26 cellular contexts compared by ENCODE assay signal in the genomic region with DNA sequence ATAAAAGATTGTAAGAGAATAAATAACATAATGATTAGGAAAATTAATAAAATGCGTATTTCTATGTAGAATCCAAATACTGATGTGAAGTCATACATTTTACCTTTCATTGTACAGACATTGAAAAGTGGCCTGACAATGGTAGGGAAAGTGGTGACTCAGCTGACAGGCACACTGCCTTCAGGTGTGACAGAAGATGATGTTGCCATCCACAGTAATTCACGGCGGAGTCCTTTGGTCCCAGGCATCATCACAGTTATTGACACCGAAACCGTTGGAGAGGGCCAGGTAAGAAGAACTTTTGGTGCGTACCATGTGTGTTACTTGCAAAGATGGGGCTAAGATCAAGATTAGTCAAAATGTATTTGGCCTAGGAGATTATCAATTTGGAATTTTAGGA.
"Had no signal": no experiment of that assay in that cellular context is flagged by ENCODE, and none has a peak within 500 bp of the region (broad histone marks: within the 10 kb centered on the region; RNA-seq: fewer than 3 reads in every experiment).

No MANE protein-coding gene starts in this region.

- H3K27me3 ChIP-seq: colonic mucosa, esophagus squamous epithelium, heart left ventricle, right atrium auricular region, stomach, thyroid gland had no signal

- H3K4me2 ChIP-seq: smooth muscle cell had no signal

- ATAC-seq: heart left ventricle; left lobe of liver; naive thymus-derived CD4-positive, alpha-beta T cell; sciatic nerve; stimulated activated effector memory CD8-positive, alpha-beta T cell treated with anti-CD3 and anti-CD28 coated beads, Interleukin-12 subunit alpha, Interleukin-12 subunit beta, amount 100 ng/mL, for 72 hours had no signal

- H3K4me3 ChIP-seq: colonic mucosa, esophagus squamous epithelium, heart left ventricle, lung, prostate gland, right atrium auricular region, smooth muscle cell, stomach, thyroid gland had no signal

- FAIRE-seq: endothelial cell of umbilical vein, frontal cortex had no signal

- DNase-seq: colonic mucosa; effector CD8-positive, alpha-beta T cell; erythroblast; esophagus squamous epithelium; heart left ventricle; hippocampal formation; mesenchymal stem cell; midbrain; naive thymus-derived CD4-positive, alpha-beta T cell; nephron progenitor cell; nucleus accumbens; stimulated activated CD4-positive, alpha-beta T cell treated with anti-CD3 and anti-CD28 coated beads, Interleukin-12 subunit alpha, Interleukin-12 subunit beta, amount 100 ng/mL, for 4 hours; stimulated activated CD4-positive, alpha-beta T cell treated with anti-CD3 and anti-CD28 coated beads, Interleukin-1b, Interleukin-23, amount 100 ng/mL, for 48 hours; stimulated activated CD4-positive, alpha-beta T cell treated with anti-CD3 and anti-CD28 coated beads, Interleukin-4, amount 100 ng/mL, for 1 hour; stimulated activated naive CD4-positive, alpha-beta T cell treated with Interleukin-2 at 50 U/mL for 16 hours; stomach; thyroid gland had no signal

- H3K4me1 ChIP-seq: colonic mucosa, esophagus squamous epithelium, heart left ventricle, prostate gland, right atrium auricular region, stomach, thyroid gland had no signal

- H3K9me3 ChIP-seq: colonic mucosa, prostate gland, thyroid gland had no signal

- H3K27ac ChIP-seq: colonic mucosa, esophagus squamous epithelium, heart left ventricle, prostate gland, right atrium auricular region, stomach, thyroid gland had no signal

- H3K36me3 ChIP-seq: colonic mucosa, heart left ventricle, prostate gland, right atrium auricular region, stomach, thyroid gland had no signal
